8 cellular contexts compared by ENCODE assay signal in genomic region chr6:33702345-33702977, GRCh38. TPM values are rescaled to one million over a fixed set of nuclear protein-coding genes. Genes with fewer than 3 reads are reported as not detected.
DNase-seq lines count a peak whose midpoint lies in the region; ATAC-seq and TF ChIP-seq lines count a peak whose summit lies in the region.

No MANE protein-coding gene starts in this region.

- DNase-seq in A673 (ENCODE audit: low spot score) (peak; percentile 53), ELR (ENCODE audit: low read depth) (peak; percentile 81), NCI-H2227 (lab: John Stamatoyannopoulos, UW; ENCODE audit: unreplicated experiment) (peak; percentile 60), body of pancreas (peak; percentile 55 to 69 (median 56)), left kidney (ENCODE audit: low read depth, low spot score) (peak; percentile 81), GM20000 (ENCODE audit: low spot score) (no peak), NCI-H128 (lab: John Stamatoyannopoulos, UW; ENCODE audit: unreplicated experiment) (no peak)

- intact Hi-C loops in A673 (cut with micrococcal nuclease; ENCODE audit: unreplicated experiment): no loop called here
- intact Hi-C loops in body of pancreas (cut with DNase I): no loop called here

- H3K4me1 ChIP-seq in A673 (ENCODE audit: insufficient read depth, low read length, poor library complexity, severe bottlenecking) (peaks cover 25% of the 10 kb centered on the region), body of pancreas (peaks cover under 1% of the 10 kb centered on the region)

- no peaks in the 10 kb centered on the region for H3K9me3 ChIP-seq in A673 (ENCODE audit: low read depth, low read length, poor library complexity, severe bottlenecking)
- no peaks in the 10 kb centered on the region for H3K9me3 ChIP-seq in body of pancreas

- no peaks in the 10 kb centered on the region for H3K27me3 ChIP-seq in A673 (replicated peaks; ENCODE audit: insufficient read depth, low read depth, low read length, poor library complexity)
- no peaks in the 10 kb centered on the region for H3K27me3 ChIP-seq in body of pancreas

- no peak overlapping the region for H3K4me3 ChIP-seq in A673 (ENCODE audit: low read depth, low read length, poor library complexity, severe bottlenecking)
- H3K4me3 ChIP-seq in body of pancreas: no peak overlapping the region

- CTCF ChIA-PET in A673 (lab: Charles Lee): interaction anchor here (0.6 to 1.3 kb wide), 2 partner anchors 86 to 353 kb away, joined by 3 read pairs; no protein-coding TSS in a partner anchor

- ATAC-seq in body of pancreas (peak; percentile 82), GM21528 (IDR thresholded peaks at IDR 0.05; ENCODE audit: low FRiP score, unreplicated experiment) (no peak)

- WGBS in body of pancreas, 2 donors: 83 to 86% methylated on average over 1 of the region's 1 CpG

- H3K27ac ChIP-seq in A673 (ENCODE audit: low read depth, low read length, poor library complexity, severe bottlenecking) (no peak overlapping the region), body of pancreas (no peak overlapping the region)

- H3K36me3 ChIP-seq in A673 (ENCODE audit: insufficient read depth, low read length, poor library complexity, severe bottlenecking): peaks cover 29% of the 10 kb centered on the region
- peaks cover 0 to 2% of the 10 kb centered on the region in 2 donors for H3K36me3 ChIP-seq in body of pancreas (replicated peaks in 1 of 2; ENCODE audit: insufficient read depth in 1 of 2, low read depth in 2 of 2)

- no TSS peak for BruUV-seq in A673 (replicated peaks; lab: Mats Ljungman, UMichigan)

- POLR2A ChIA-PET in A673 (lab: Charles Lee; ENCODE audit: low non-redundant PET): interaction anchor here (0.6 to 0.8 kb wide), 2 partner anchors 16 to 102 kb away, joined by 5 to 7 read pairs; no protein-coding TSS in a partner anchor

- no peak for TF ChIP-seq POLR2A in body of pancreas (IDR thresholded peaks at IDR 0.05)

- TF ChIP-seq CTCF in A673 (conservative IDR thresholded peaks at IDR 0.05; ENCODE audit: low read depth, low read length) (peak; percentile 44), body of pancreas (IDR thresholded peaks at IDR 0.05) (peak in 6 of 7 experiments; percentile 25 to 62 (median 46)), GM20000 (IDR thresholded peaks at IDR 0.05; ENCODE audit: extremely low read depth, missing control alignments) (no peak)

RNA-seq across cellular contexts. Expression of gene UQCC2, which starts 9.0 kb away (rescaled TPM):
- total RNA-seq in A673 (2021) (122 and 124 TPM in 2 replicates), body of pancreas (10 to 100 TPM in 1 of 2 donors, 1 to 10 TPM in 1; 4.0 to 17.6 TPM)

RNA-seq across cellular contexts. Expression of gene IP6K3, which starts 44.2 kb away (rescaled TPM):
- total RNA-seq in A673 (2021) (not detected in 2 replicates), body of pancreas (not detected)

Comparison
In these comparisons a context has a peak if more than half of its experiments do, and no peak if none do; other contexts are left out.
1. DNase-seq: peak in A673 (single experiment), ELR (single experiment), NCI-H2227 (single experiment), body of pancreas (4 of 4) and left kidney (single experiment); none in GM20000 (single experiment) and NCI-H128 (single experiment).